25 cellular contexts compared by ENCODE assay signal in genomic region chr6:146689806-146690205, GRCh38.
"Had no signal": no experiment of that assay in that cellular context is flagged by ENCODE, and none has a peak within 500 bp of the region (broad histone marks: within the 10 kb centered on the region; RNA-seq: fewer than 3 reads in every experiment).

No MANE protein-coding gene starts in this region.

- H3K4me3 Mint-ChIP-seq: dendritic cell treated with granulocyte-macrophage colony-stimulating factor and Interleukin-4, amounts not matched to agents 40 ng/mL and 50 ng/mL, for 4 days; effector memory CD8-positive, alpha-beta T cell; endodermal cell; mesothelial cell of epicardium; naive B cell had no signal

- H3K36me3 Mint-ChIP-seq: mesothelial cell of epicardium, naive B cell had no signal

- H3K4me3 ChIP-seq: colonic mucosa, esophagus squamous epithelium, gastrocnemius medialis, heart right ventricle, left lung, lower lobe of right lung, mucosa of descending colon had no signal

- H3K9me3 ChIP-seq: colonic mucosa, esophagus squamous epithelium, gastrocnemius medialis, heart right ventricle, left lung, lower lobe of right lung, mucosa of descending colon had no signal

- H3K36me3 ChIP-seq: colonic mucosa, esophagus squamous epithelium, gastrocnemius medialis, heart right ventricle, left lung, lower lobe of right lung had no signal

- H3K27me3 ChIP-seq: colonic mucosa, esophagus squamous epithelium, gastrocnemius medialis, left lung had no signal

- H3K27ac ChIP-seq: colonic mucosa, epithelial cell of prostate, esophagus squamous epithelium, gastrocnemius medialis, heart right ventricle, left lung, lower lobe of right lung had no signal

- ATAC-seq: effector memory CD8-positive, alpha-beta T cell; esophagus mucosa; gastrocnemius medialis; heart right ventricle; left cardiac atrium; left lung; left ventricle myocardium superior; lower lobe of right lung; mucosa of descending colon had no signal

- H3K4me1 Mint-ChIP-seq: mesothelial cell of epicardium, naive B cell had no signal

- H3K4me1 ChIP-seq: colonic mucosa, esophagus squamous epithelium, gastrocnemius medialis, heart right ventricle, left lung, lower lobe of right lung had no signal

- H3K27me3 Mint-ChIP-seq: dendritic cell treated with granulocyte-macrophage colony-stimulating factor and Interleukin-4, amounts not matched to agents 40 ng/mL and 50 ng/mL, for 4 days; effector memory CD8-positive, alpha-beta T cell had no signal

- H3K9me3 Mint-ChIP-seq: dendritic cell treated with granulocyte-macrophage colony-stimulating factor and Interleukin-4, amounts not matched to agents 40 ng/mL and 50 ng/mL, for 4 days; effector memory CD8-positive, alpha-beta T cell; endodermal cell; mesothelial cell of epicardium; naive B cell had no signal

- DNase-seq: colonic mucosa; cortex of kidney; effector CD8-positive, alpha-beta T cell; effector memory CD8-positive, alpha-beta T cell; endodermal cell; erythroblast; esophagus squamous epithelium; foreskin fibroblast; foreskin melanocyte; gastrocnemius medialis; glutamatergic neuron; head of caudate nucleus; heart right ventricle; hippocampal formation; left cardiac atrium; left lung; left ventricle myocardium superior; lower lobe of right lung; mesenchymal stem cell; mucosa of descending colon; naive B cell had no signal

- H3K27ac Mint-ChIP-seq: dendritic cell treated with granulocyte-macrophage colony-stimulating factor and Interleukin-4, amounts not matched to agents 40 ng/mL and 50 ng/mL, for 4 days; effector memory CD8-positive, alpha-beta T cell; endodermal cell; mesothelial cell of epicardium; naive B cell had no signal
